8 cellular contexts compared by ENCODE assay signal in genomic region chr3:2853627-2854026, GRCh38.
"Had no signal": no experiment of that assay in that cellular context is flagged by ENCODE, and none has a peak within 500 bp of the region (broad histone marks: within the 10 kb centered on the region; RNA-seq: fewer than 3 reads in every experiment).

No MANE protein-coding gene starts in this region.

- H3K9me3 Mint-ChIP-seq: H9, IgD-negative memory B cell had no signal

- H3K36me3 Mint-ChIP-seq: IgD-negative memory B cell had no signal

- H3K27ac ChIP-seq: GM23248, HL-60 had no signal

- H3K27me3 Mint-ChIP-seq: IgD-negative memory B cell had no signal

- DNase-seq: GM23248, GOT3, H9, HCEC 1CT, KG1 had no signal

- H3K4me3 Mint-ChIP-seq: H9, IgD-negative memory B cell had no signal

- H3K4me3 ChIP-seq: GM23248 had no signal

- ATAC-seq: HepG2 had no signal

- H3K27ac Mint-ChIP-seq: H9, IgD-negative memory B cell had no signal
